In genomic region chr1:116769561-116769977, GRCh38 we compare ENCODE assay signal across 9 cellular contexts.
DNase-seq lines count a peak whose midpoint lies in the region; ATAC-seq lines count a peak whose summit lies in the region.
"Had no signal": no experiment of that assay in that cellular context is flagged by ENCODE, and none has a peak within 500 bp of the region (broad histone marks: within the 10 kb centered on the region; RNA-seq: fewer than 3 reads in every experiment).

No MANE protein-coding gene starts in this region.

- intact Hi-C loops in posterior cingulate gyrus (cut with DNase I), result no loop called here

- H3K9me3 ChIP-seq in effector memory CD4-positive, alpha-beta T cell (ENCODE audit: control insufficient read depth, low read length), result no peaks in the 10 kb centered on the region
- H3K9me3 ChIP-seq: A549 had no signal

- DNase-seq in activated T-cell treated with anti-CD3 and anti-CD28 coated beads for 1 hour (ENCODE audit: low read depth), result peak; percentile 51
- DNase-seq in activated T-cell treated with anti-CD3 and anti-CD28 coated beads for 4 hours, result no peak
- DNase-seq in T-helper 9 cell, result peak; percentile 56
- DNase-seq in effector memory CD4-positive, alpha-beta T cell, result peak; percentile 70 to 77 (median 71)
- no peak for DNase-seq in posterior cingulate gyrus
- DNase-seq in NCI-H524 (lab: John Stamatoyannopoulos, UW), result no peak
- no peak for DNase-seq in caudate nucleus (lab: John Stamatoyannopoulos, UW)

- H3K27ac ChIP-seq in effector memory CD4-positive, alpha-beta T cell (ENCODE audit: insufficient read depth, low read length, poor library complexity, severe bottlenecking), result peak overlapping the region; percentile 87
- H3K27ac ChIP-seq in caudate nucleus (ENCODE audit: low read depth, low read length), result no peak overlapping the region
- H3K27ac ChIP-seq: A549 had no signal

- H3K36me3 ChIP-seq in effector memory CD4-positive, alpha-beta T cell (ENCODE audit: control insufficient read depth, insufficient read depth, low read length), result peaks cover 39% of the 10 kb centered on the region

- peak; percentile 89 for ATAC-seq in HG03139 (IDR thresholded peaks at IDR 0.05; ENCODE audit: unreplicated experiment)
- ATAC-seq: A549 had no signal

- H3K4me1 ChIP-seq in effector memory CD4-positive, alpha-beta T cell (ENCODE audit: control insufficient read depth, insufficient read depth, low read length, poor library complexity, severe bottlenecking), result peaks cover 71% of the 10 kb centered on the region
- H3K4me1 ChIP-seq: A549 had no signal

- H3K4me3 ChIP-seq in effector memory CD4-positive, alpha-beta T cell (ENCODE audit: insufficient read depth, low read depth, low read length, poor library complexity, severe bottlenecking), result no peak overlapping the region
- H3K4me3 ChIP-seq: A549 had no signal

- no peaks in the 10 kb centered on the region for H3K27me3 ChIP-seq in effector memory CD4-positive, alpha-beta T cell (replicated peaks; ENCODE audit: control insufficient read depth, insufficient read depth, low read length, poor library complexity, severe bottlenecking)

Comparison
In these comparisons a context has a peak if more than half of its experiments do, and no peak if none do; other contexts are left out.
1. DNase-seq: peak in activated T-cell treated with anti-CD3 and anti-CD28 coated beads for 1 hour (single experiment), T-helper 9 cell (single experiment) and effector memory CD4-positive, alpha-beta T cell (3 of 3); none in activated T-cell treated with anti-CD3 and anti-CD28 coated beads for 4 hours (single experiment), posterior cingulate gyrus (0 of 10), NCI-H524 (0 of 2) and caudate nucleus (0 of 61).